ENCODE assay signal across 11 cellular contexts in genomic region chr16:2784536-2785100, GRCh38. TPM values are rescaled to one million over a fixed set of nuclear protein-coding genes. Genes with fewer than 3 reads are reported as not detected.
A peak's percentile ranks its signal among the peaks of the same experiment; 100 is the strongest.
DNase-seq lines count a peak whose midpoint lies in the region; ATAC-seq and TF ChIP-seq lines count a peak whose summit lies in the region.
"Had no signal": no experiment of that assay in that cellular context is flagged by ENCODE, and none has a peak within 500 bp of the region (broad histone marks: within the 10 kb centered on the region; RNA-seq: fewer than 3 reads in every experiment).

No MANE protein-coding gene starts in this region.

- H3K27ac Mint-ChIP-seq in T-cell, result peak overlapping the region; percentile 57 to 71

- no peak overlapping the region for H3K27ac ChIP-seq in DOHH2 (ENCODE audit: low read depth, low read length)
- H3K27ac ChIP-seq in esophagus muscularis mucosa (replicated peaks in 1 of 4), result no peak overlapping the region
- no peak overlapping the region for H3K27ac ChIP-seq in gastrocnemius medialis
- H3K27ac ChIP-seq: foreskin keratinocyte had no signal

- TF ChIP-seq POLR2A in esophagus muscularis mucosa (IDR thresholded peaks at IDR 0.05; ENCODE audit: low read depth), result no peak
- no peak for TF ChIP-seq POLR2A in gastrocnemius medialis (IDR thresholded peaks at IDR 0.05)

- WGBS in esophagus muscularis mucosa, result 55% methylated on average over 2 of the region's 15 CpGs

- peaks cover 0 to 11% of the 10 kb centered on the region in 2 donors for H3K27me3 Mint-ChIP-seq in T-cell

- H3K36me3 Mint-ChIP-seq in T-cell, result no peaks in the 10 kb centered on the region

- H3K9me2 ChIP-seq in DOHH2 (replicated peaks; ENCODE audit: control insufficient read depth, low read length), result no peaks in the 10 kb centered on the region

- TF ChIP-seq CTCF in DOHH2 (IDR thresholded peaks at IDR 0.05; ENCODE audit: low read depth, low read length, poor library complexity, severe bottlenecking) (no peak), esophagus muscularis mucosa (IDR thresholded peaks at IDR 0.05) (no peak), gastrocnemius medialis (IDR thresholded peaks at IDR 0.05 in 4 of 5, conservative IDR thresholded peaks at IDR 0.05 in 1 of 5) (no peak)

- TF ChIP-seq EP300 in esophagus muscularis mucosa (IDR thresholded peaks at IDR 0.05), result no peak

- POLR2A ChIA-PET in T-cell (lab: Charles Lee), result interaction anchor here in 1 of 2 donors (0.5 kb wide), 1 partner anchor 16 kb away, joined by 4 read pairs; no protein-coding TSS in a partner anchor

- no peak for ATAC-seq in T-cell (replicated peaks in 1 of 4)
- ATAC-seq in gastrocnemius medialis, result no peak
- no peak for ATAC-seq in HG02884 (IDR thresholded peaks at IDR 0.05; ENCODE audit: unreplicated experiment)

- H3K4me3 Mint-ChIP-seq in T-cell, result peak overlapping the region; percentile 79 to 84 (median 82)

- H3K4me3 ChIP-seq in DOHH2 (ENCODE audit: low read length) (no peak overlapping the region; the same call in 1 of the 2 replicates), esophagus muscularis mucosa (peak overlapping the region; percentile 39 to 53 (median 42)), gastrocnemius medialis (peak overlapping the region in 3 of 4 donors; percentile 26 to 35 (median 28))
- H3K4me3 ChIP-seq: lung had no signal

- intact Hi-C loops in esophagus muscularis mucosa (cut with DNase I), result no loop called here
- intact Hi-C loops in gastrocnemius medialis (cut with DNase I; ENCODE audit: low total_unique reads), result no loop called here

- H3F3A ChIP-seq in DOHH2 (ENCODE audit: control insufficient read depth, insufficient read depth), result peaks cover 4% of the 10 kb centered on the region; the same call in 1 of the 2 replicates

- H3K4me1 ChIP-seq in DOHH2 (ENCODE audit: control insufficient read depth, low read length) (peaks cover 7% of the 10 kb centered on the region; the same call in 1 of the 2 replicates), esophagus muscularis mucosa (peaks cover 6 to 14% (median 12%) of the 10 kb centered on the region in 4 donors), gastrocnemius medialis (peaks cover 0 to under 1% of the 10 kb centered on the region in 2 donors)
- H3K4me1 ChIP-seq: foreskin keratinocyte had no signal

- no peaks in the 10 kb centered on the region for H3K9me3 Mint-ChIP-seq in T-cell

- no peak for DNase-seq in T-cell
- DNase-seq in esophagus muscularis mucosa (ENCODE audit: extremely low spot score), result no peak
- no peak for DNase-seq in gastrocnemius medialis
- no peak for DNase-seq in OCI-M2 (lab: John Stamatoyannopoulos, UW; ENCODE audit: unreplicated experiment)
- no peak for DNase-seq in HPDE6-E6E7 (ENCODE audit: extremely low spot score)
- DNase-seq: foreskin keratinocyte, SIG-M5 had no signal

- H3K27me3 ChIP-seq in DOHH2 (ENCODE audit: control insufficient read depth, low read length) (peaks cover 23% of the 10 kb centered on the region), esophagus muscularis mucosa (peaks cover 0 to 56% (median 28%) of the 10 kb centered on the region in 4 donors), gastrocnemius medialis (peaks cover 32 to 44% (median 40%) of the 10 kb centered on the region in 3 donors)

- CTCF ChIA-PET in T-cell (lab: Charles Lee), result no interaction called here

- in situ Hi-C loops in gastrocnemius medialis (cut with MboI; ENCODE audit: low sequenced_read_pairs in 4 of 4), result no loop called here

- H4K20me1 ChIP-seq in DOHH2 (ENCODE audit: control insufficient read depth, insufficient read depth, low read depth, low read length), result no peaks in the 10 kb centered on the region

- peak overlapping the region; percentile 46 for H3K4me2 ChIP-seq in DOHH2 (ENCODE audit: low read length)

- H3K9me3 ChIP-seq in DOHH2 (ENCODE audit: control insufficient read depth, insufficient read depth, low read length) (no peaks in the 10 kb centered on the region), esophagus muscularis mucosa (no peaks in the 10 kb centered on the region), gastrocnemius medialis (no peaks in the 10 kb centered on the region)

- peaks cover 0 to 18% (median 3%) of the 10 kb centered on the region in 3 donors for H3K4me1 Mint-ChIP-seq in T-cell

- H3K36me3 ChIP-seq in DOHH2 (ENCODE audit: control insufficient read depth, low read length) (no peaks in the 10 kb centered on the region), esophagus muscularis mucosa (no peaks in the 10 kb centered on the region), gastrocnemius medialis (no peaks in the 10 kb centered on the region)

- no peaks in the 10 kb centered on the region for H3K79me2 ChIP-seq in DOHH2 (ENCODE audit: control insufficient read depth, low read length)

RNA-seq across cellular contexts. Expression of gene PRSS33, which starts 2.7 kb away (rescaled TPM):
- total RNA-seq in T-cell (not detected), esophagus muscularis mucosa (not detected), gastrocnemius medialis (not detected)
- total RNA-seq: foreskin keratinocyte, NCI-H460 had no signal

RNA-seq across cellular contexts. Expression of gene ELOB, which starts 7.5 kb away (rescaled TPM):
- total RNA-seq in T-cell (100 to 1,000 TPM in 4 of 5 donors, 10 to 100 TPM in 1; 71.8 to 153 (median 131) TPM), esophagus muscularis mucosa (100 to 1,000 TPM; 199 to 229 (median 213) TPM), gastrocnemius medialis (100 to 1,000 TPM; 216 to 970 (median 375) TPM)

RNA-seq across cellular contexts. Expression of gene PRSS41, which starts 13.7 kb away (rescaled TPM):
- total RNA-seq in T-cell (not detected), esophagus muscularis mucosa (not detected), gastrocnemius medialis (not detected)
- total RNA-seq: foreskin keratinocyte, lung, NCI-H460 had no signal

RNA-seq across cellular contexts. Expression of gene SRRM2, which starts 32.2 kb away (rescaled TPM):
- total RNA-seq in T-cell, result 1,000 to 10,000 TPM in 2 of 5 donors, 100 to 1,000 TPM in 3; 784 to 1,343 (median 947) TPM
- 100 to 1,000 TPM; 126 to 325 (median 234) TPM for total RNA-seq in esophagus muscularis mucosa
- 100 to 1,000 TPM; 151 to 205 (median 164) TPM for total RNA-seq in gastrocnemius medialis

RNA-seq across cellular contexts. Expression of gene PRSS21, which starts 32.4 kb away (rescaled TPM):
- total RNA-seq in T-cell (1 to 10 TPM in 4 of 5 donors, under 1 TPM in 1; 0.90 to 8.3 (median 3.3) TPM), esophagus muscularis mucosa (not detected), gastrocnemius medialis (not detected)
- total RNA-seq: NCI-H460 had no signal
